3 cellular contexts compared by ENCODE assay signal in the genomic region with DNA sequence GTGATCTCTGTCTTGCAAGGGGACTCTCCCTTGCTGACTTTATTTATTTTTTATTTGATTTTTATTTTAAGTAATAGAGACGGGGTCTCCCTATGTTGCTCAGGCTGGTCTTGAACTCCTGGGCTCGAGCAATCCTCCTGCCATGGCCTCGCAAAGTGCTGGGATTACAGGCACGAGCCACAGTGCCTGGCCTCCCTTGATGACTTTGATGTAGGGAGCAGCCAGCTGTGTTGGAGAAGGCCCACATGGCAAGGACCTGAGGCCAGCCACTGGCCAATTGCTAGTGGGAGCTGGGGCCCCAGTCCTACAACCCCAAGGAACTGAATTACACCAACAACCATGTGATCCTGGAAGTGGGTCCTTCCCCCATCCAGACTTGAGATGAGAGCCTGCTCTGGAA.
A peak's percentile ranks its signal among the peaks of the same experiment; 100 is the strongest.
TF ChIP-seq lines count a peak whose summit lies in the region.

No MANE protein-coding gene starts in this region.

TF ChIP-seq in HepG2, 621 proteins besides CTCF, POLR2A, EP300 and RAD21:
- 0 out of 2 replicates have a peak, but pooled peaks have one; percentile 13 for TF ChIP-seq HOXA5 (CRISPR knock-in tag; IDR thresholded peaks at IDR 0.05)
- TF ChIP-seq, protein P1, sequence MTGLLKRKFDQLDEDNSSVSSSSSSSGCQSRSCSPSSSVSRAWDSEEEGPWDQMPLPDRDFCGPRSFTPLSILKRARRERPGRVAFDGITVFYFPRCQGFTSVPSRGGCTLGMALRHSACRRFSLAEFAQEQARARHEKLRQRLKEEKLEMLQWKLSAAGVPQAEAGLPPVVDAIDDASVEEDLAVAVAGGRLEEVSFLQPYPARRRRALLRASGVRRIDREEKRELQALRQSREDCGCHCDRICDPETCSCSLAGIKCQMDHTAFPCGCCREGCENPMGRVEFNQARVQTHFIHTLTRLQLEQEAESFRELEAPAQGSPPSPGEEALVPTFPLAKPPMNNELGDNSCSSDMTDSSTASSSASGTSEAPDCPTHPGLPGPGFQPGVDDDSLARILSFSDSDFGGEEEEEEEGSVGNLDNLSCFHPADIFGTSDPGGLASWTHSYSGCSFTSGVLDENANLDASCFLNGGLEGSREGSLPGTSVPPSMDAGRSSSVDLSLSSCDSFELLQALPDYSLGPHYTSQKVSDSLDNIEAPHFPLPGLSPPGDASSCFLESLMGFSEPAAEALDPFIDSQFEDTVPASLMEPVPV (CRISPR knock-in tag; IDR thresholded peaks at IDR 0.05) = no peak

TF ChIP-seq in liver, 16 proteins besides CTCF, POLR2A, EP300 and RAD21:
- TF ChIP-seq FOXA1 (IDR thresholded peaks at IDR 0.05) = no peak
- no peak for TF ChIP-seq MAX (IDR thresholded peaks at IDR 0.05)
- no peak for TF ChIP-seq RXRA (IDR thresholded peaks at IDR 0.05)
- TF ChIP-seq REST (IDR thresholded peaks at IDR 0.05) = no peak
- TF ChIP-seq NR2F2 (IDR thresholded peaks at IDR 0.05) = no peak
- no peak for TF ChIP-seq HNF4A (conservative IDR thresholded peaks at IDR 0.05)
- no peak for TF ChIP-seq GABPA (IDR thresholded peaks at IDR 0.05 in 1 of 2, conservative IDR thresholded peaks at IDR 0.05 in 1 of 2)
- no peak for TF ChIP-seq JUND (IDR thresholded peaks at IDR 0.05)
- TF ChIP-seq YY1 (IDR thresholded peaks at IDR 0.05) = no peak
- TF ChIP-seq EGR1 (IDR thresholded peaks at IDR 0.05; ENCODE audit: low read depth in 2 of 2) = no peak
- no peak for TF ChIP-seq SP1 (IDR thresholded peaks at IDR 0.05)
- TF ChIP-seq TAF1 (conservative IDR thresholded peaks at IDR 0.05) = no peak
- TF ChIP-seq, protein P2, sequence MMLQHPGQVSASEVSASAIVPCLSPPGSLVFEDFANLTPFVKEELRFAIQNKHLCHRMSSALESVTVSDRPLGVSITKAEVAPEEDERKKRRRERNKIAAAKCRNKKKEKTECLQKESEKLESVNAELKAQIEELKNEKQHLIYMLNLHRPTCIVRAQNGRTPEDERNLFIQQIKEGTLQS (IDR thresholded peaks at IDR 0.05) = no peak

TF ChIP-seq in WTC11, 78 proteins besides CTCF, POLR2A, EP300 and RAD21:
- TF ChIP-seq ZNF423 (CRISPR knock-in tag; IDR thresholded peaks at IDR 0.05) = no peak
- no peak for TF ChIP-seq MYBL2 (CRISPR knock-in tag; IDR thresholded peaks at IDR 0.05)
- TF ChIP-seq PRDM15 (CRISPR knock-in tag; IDR thresholded peaks at IDR 0.05) = no peak
- no peak for TF ChIP-seq JAZF1 (CRISPR knock-in tag; IDR thresholded peaks at IDR 0.05)
- TF ChIP-seq, protein P3, sequence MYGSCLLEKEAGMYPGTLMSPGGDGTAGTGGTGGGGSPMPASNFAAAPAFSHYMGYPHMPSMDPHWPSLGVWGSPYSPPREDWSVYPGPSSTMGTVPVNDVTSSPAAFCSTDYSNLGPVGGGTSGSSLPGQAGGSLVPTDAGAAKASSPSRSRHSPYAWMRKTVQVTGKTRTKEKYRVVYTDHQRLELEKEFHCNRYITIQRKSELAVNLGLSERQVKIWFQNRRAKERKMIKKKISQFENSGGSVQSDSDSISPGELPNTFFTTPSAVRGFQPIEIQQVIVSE (CRISPR knock-in tag; IDR thresholded peaks at IDR 0.05; ENCODE audit: borderline replicate concordance) = no peak
- no peak for TF ChIP-seq FOXJ3 (CRISPR knock-in tag; IDR thresholded peaks at IDR 0.05; ENCODE audit: borderline replicate concordance)
- TF ChIP-seq JUN (CRISPR knock-in tag; IDR thresholded peaks at IDR 0.05) = no peak
- TF ChIP-seq, protein P4, sequence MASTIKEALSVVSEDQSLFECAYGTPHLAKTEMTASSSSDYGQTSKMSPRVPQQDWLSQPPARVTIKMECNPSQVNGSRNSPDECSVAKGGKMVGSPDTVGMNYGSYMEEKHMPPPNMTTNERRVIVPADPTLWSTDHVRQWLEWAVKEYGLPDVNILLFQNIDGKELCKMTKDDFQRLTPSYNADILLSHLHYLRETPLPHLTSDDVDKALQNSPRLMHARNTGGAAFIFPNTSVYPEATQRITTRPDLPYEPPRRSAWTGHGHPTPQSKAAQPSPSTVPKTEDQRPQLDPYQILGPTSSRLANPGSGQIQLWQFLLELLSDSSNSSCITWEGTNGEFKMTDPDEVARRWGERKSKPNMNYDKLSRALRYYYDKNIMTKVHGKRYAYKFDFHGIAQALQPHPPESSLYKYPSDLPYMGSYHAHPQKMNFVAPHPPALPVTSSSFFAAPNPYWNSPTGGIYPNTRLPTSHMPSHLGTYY (CRISPR knock-in tag; IDR thresholded peaks at IDR 0.05) = no peak
- no peak for TF ChIP-seq GRHL2 (CRISPR knock-in tag; IDR thresholded peaks at IDR 0.05; ENCODE audit: insufficient replicate concordance, severe bottlenecking)
- no peak for TF ChIP-seq MXD4 (CRISPR knock-in tag; IDR thresholded peaks at IDR 0.05; ENCODE audit: borderline replicate concordance)
- TF ChIP-seq, protein P5, sequence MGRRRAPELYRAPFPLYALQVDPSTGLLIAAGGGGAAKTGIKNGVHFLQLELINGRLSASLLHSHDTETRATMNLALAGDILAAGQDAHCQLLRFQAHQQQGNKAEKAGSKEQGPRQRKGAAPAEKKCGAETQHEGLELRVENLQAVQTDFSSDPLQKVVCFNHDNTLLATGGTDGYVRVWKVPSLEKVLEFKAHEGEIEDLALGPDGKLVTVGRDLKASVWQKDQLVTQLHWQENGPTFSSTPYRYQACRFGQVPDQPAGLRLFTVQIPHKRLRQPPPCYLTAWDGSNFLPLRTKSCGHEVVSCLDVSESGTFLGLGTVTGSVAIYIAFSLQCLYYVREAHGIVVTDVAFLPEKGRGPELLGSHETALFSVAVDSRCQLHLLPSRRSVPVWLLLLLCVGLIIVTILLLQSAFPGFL (CRISPR knock-in tag; IDR thresholded peaks at IDR 0.05; ENCODE audit: borderline replicate concordance) = no peak
- no peak for TF ChIP-seq ZNF532 (CRISPR knock-in tag; IDR thresholded peaks at IDR 0.05; ENCODE audit: borderline replicate concordance)
- TF ChIP-seq ZNF138 (CRISPR knock-in tag; conservative IDR thresholded peaks at IDR 0.05) = no peak
- TF ChIP-seq ZNF263 (CRISPR knock-in tag; IDR thresholded peaks at IDR 0.05; ENCODE audit: low read depth) = no peak
- TF ChIP-seq ZNF121 (CRISPR knock-in tag; IDR thresholded peaks at IDR 0.05) = no peak
- no peak for TF ChIP-seq CREM (CRISPR knock-in tag; IDR thresholded peaks at IDR 0.05)
- TF ChIP-seq TEAD1 (CRISPR knock-in tag; IDR thresholded peaks at IDR 0.05) = no peak
- TF ChIP-seq, protein P6, sequence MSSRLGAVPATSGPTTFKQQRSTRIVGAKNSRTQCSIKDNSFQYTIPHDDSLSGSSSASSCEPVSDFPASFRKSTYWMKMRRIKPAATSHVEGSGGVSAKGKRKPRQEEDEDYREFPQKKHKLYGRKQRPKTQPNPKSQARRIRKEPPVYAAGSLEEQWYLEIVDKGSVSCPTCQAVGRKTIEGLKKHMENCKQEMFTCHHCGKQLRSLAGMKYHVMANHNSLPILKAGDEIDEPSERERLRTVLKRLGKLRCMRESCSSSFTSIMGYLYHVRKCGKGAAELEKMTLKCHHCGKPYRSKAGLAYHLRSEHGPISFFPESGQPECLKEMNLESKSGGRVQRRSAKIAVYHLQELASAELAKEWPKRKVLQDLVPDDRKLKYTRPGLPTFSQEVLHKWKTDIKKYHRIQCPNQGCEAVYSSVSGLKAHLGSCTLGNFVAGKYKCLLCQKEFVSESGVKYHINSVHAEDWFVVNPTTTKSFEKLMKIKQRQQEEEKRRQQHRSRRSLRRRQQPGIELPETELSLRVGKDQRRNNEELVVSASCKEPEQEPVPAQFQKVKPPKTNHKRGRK (CRISPR knock-in tag; IDR thresholded peaks at IDR 0.05; ENCODE audit: borderline replicate concordance) = no peak
